In the genomic region with DNA sequence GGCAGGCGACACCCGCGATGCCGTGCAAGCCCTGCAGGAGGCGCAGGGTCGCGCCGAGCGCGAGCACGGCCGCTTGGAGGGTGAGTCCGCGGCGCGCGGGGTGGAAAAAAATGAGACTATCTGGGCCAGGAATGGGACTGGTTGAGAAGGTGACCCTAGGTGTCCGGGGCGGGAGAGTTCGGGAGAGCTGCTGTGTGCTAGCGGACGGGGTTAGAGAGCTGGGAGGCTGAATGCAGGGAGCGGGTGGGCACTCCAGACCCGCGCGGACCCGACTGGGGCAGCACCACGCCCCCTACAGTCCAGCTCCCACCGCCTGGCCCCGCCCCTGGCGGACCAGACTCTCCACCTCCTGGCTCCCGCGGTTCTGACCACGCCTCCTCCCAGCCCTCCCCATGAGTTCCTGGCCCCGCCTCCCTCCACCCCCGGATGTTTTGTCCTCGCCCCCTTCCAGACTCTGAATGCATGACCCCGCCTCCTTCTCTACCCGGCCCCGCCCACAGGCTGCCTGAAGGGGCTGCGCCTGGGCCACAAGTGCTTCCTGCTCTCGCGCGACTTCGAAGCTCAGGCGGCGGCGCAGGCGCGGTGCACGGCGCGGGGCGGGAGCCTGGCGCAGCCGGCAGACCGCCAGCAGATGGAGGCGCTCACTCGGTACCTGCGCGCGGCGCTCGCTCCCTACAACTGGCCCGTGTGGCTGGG, we compare ENCODE assay signal across 1 cellular context.
A peak's percentile ranks its signal among the peaks of the same experiment; 100 is the strongest.
TF ChIP-seq lines count a peak whose summit lies in the region.

No MANE protein-coding gene starts in this region.

TF ChIP-seq in IMR-90, 13 proteins besides CTCF, POLR2A, EP300 and RAD21:
- no peak for TF ChIP-seq MXI1 (IDR thresholded peaks at IDR 0.05; ENCODE audit: borderline replicate concordance, low read depth, low read length)
- no peak for TF ChIP-seq NFE2L2 (IDR thresholded peaks at IDR 0.05; ENCODE audit: low read depth, low read length)
- TF ChIP-seq BHLHE40 (IDR thresholded peaks at IDR 0.05; ENCODE audit: low read depth, low read length) = no peak
- TF ChIP-seq, protein P1, sequence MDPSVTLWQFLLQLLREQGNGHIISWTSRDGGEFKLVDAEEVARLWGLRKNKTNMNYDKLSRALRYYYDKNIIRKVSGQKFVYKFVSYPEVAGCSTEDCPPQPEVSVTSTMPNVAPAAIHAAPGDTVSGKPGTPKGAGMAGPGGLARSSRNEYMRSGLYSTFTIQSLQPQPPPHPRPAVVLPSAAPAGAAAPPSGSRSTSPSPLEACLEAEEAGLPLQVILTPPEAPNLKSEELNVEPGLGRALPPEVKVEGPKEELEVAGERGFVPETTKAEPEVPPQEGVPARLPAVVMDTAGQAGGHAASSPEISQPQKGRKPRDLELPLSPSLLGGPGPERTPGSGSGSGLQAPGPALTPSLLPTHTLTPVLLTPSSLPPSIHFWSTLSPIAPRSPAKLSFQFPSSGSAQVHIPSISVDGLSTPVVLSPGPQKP (IDR thresholded peaks at IDR 0.05; ENCODE audit: borderline replicate concordance, low read depth, low read length) = no peak
- TF ChIP-seq SMC3 (IDR thresholded peaks at IDR 0.05; ENCODE audit: low read depth, low read length) = peak; percentile 42; the same call in 1 of the 2 replicates
- TF ChIP-seq RCOR1 (IDR thresholded peaks at IDR 0.05; ENCODE audit: insufficient replicate concordance, low read length) = no peak
- peak; percentile 94; the same call in 1 of the 2 replicates for TF ChIP-seq MAZ (IDR thresholded peaks at IDR 0.05; ENCODE audit: borderline replicate concordance, low read depth, low read length)
- TF ChIP-seq CEBPB (IDR thresholded peaks at IDR 0.05; ENCODE audit: low read depth, low read length) = no peak
- no peak for TF ChIP-seq MAFK (IDR thresholded peaks at IDR 0.05; ENCODE audit: low read depth, low read length)
- TF ChIP-seq RFX5 (IDR thresholded peaks at IDR 0.05; ENCODE audit: low read depth, low read length) = no peak
- TF ChIP-seq CHD1 (IDR thresholded peaks at IDR 0.05; ENCODE audit: low read depth, low read length) = no peak
- TF ChIP-seq, protein P2, sequence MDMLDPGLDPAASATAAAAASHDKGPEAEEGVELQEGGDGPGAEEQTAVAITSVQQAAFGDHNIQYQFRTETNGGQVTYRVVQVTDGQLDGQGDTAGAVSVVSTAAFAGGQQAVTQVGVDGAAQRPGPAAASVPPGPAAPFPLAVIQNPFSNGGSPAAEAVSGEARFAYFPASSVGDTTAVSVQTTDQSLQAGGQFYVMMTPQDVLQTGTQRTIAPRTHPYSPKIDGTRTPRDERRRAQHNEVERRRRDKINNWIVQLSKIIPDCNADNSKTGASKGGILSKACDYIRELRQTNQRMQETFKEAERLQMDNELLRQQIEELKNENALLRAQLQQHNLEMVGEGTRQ (IDR thresholded peaks at IDR 0.05; ENCODE audit: low read depth, low read length) = no peak
- no peak for TF ChIP-seq FOS (IDR thresholded peaks at IDR 0.05; ENCODE audit: low read depth, low read length)
